ENCODE assay signal across 13 cellular contexts in the genomic region with DNA sequence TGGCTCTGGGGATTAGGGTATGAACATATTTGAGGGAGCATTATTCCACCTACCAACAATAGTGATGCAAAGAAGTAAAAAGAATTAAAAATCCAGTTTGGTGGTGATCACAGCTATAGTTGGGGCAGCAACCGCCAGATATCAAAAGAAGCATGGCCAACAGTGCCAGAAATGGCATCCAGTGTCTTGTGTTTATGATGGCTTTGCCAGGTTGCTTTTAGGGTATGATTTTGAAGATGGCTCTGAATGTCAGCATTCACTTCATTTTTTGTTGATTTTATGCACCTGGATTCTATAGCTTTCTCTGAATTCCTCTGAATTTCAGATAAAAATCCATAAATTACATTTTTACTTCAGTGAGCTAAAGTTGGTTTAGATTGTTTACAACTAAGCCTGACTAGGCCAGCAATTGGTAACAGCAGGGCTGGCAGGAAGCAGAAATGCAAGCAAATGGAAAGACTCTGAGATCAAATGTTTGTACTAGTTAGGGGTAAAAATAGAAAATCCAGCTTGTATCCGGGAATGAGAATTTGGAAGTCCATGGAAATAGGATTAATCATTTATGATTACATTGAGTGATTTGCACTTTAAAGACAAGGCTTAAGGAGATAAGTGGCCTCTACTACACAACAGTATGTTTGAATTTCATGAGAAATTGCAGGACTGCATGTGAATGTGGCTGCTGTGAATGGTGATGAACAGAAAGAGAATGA. TPM values are rescaled to one million over a fixed set of nuclear protein-coding genes. Genes with fewer than 3 reads are reported as not detected.
A peak's percentile ranks its signal among the peaks of the same experiment; 100 is the strongest.
DNase-seq lines count a peak whose midpoint lies in the region; ATAC-seq, FAIRE-seq and TF ChIP-seq lines count a peak whose summit lies in the region.
"Had no signal": no experiment of that assay in that cellular context is flagged by ENCODE, and none has a peak within 500 bp of the region (broad histone marks: within the 10 kb centered on the region; RNA-seq: fewer than 3 reads in every experiment).

No MANE protein-coding gene starts in this region.

- H3K4me2 ChIP-seq in mesenchymal stem cell (ENCODE audit: low read length, poor library complexity, severe bottlenecking) (no peak overlapping the region), HepG2 (ENCODE audit: low read depth, low read length) (no peak overlapping the region)

- no peak for TF ChIP-seq RAD21 in HepG2 (CRISPR knock-in tag; IDR thresholded peaks at IDR 0.05)

- no peak overlapping the region for H4K91ac ChIP-seq in mesenchymal stem cell (ENCODE audit: low read length)

- CTCF ChIA-PET in HepG2 (lab: Yijun Ruan, JAX; ENCODE audit: low intra/inter-chr PET ratio, low total read pairs) = no interaction called here

- peaks cover 3 to 35% of the 10 kb centered on the region in 2 experiments for H3K36me3 ChIP-seq in mesenchymal stem cell (ENCODE audit: control insufficient read depth in 1 of 2, insufficient read depth in 2 of 2, low read depth in 1 of 2, low read length in 2 of 2)
- peaks cover 17 to 27% (median 21%) of the 10 kb centered on the region in 5 donors for H3K36me3 ChIP-seq in subcutaneous abdominal adipose tissue (ENCODE audit: control insufficient read depth in 5 of 5, insufficient read depth in 5 of 5, low read length in 5 of 5)
- H3K36me3 ChIP-seq in HepG2 (replicated peaks in 1 of 2; ENCODE audit: control insufficient read depth in 1 of 2, insufficient read depth in 2 of 2, low read length in 2 of 2) = no peaks in the 10 kb centered on the region

- no peaks in the 10 kb centered on the region for H3K4me1 ChIP-seq in mesenchymal stem cell (ENCODE audit: control insufficient read depth, insufficient read depth, low read depth, low read length)
- peaks cover 0 to 7% (median 3%) of the 10 kb centered on the region in 5 donors for H3K4me1 ChIP-seq in subcutaneous abdominal adipose tissue (ENCODE audit: control insufficient read depth in 5 of 5, insufficient read depth in 5 of 5, low read length in 5 of 5)
- no peaks in the 10 kb centered on the region for H3K4me1 ChIP-seq in HepG2 (ENCODE audit: insufficient read depth, low read length)

- no peak for ATAC-seq in HepG2

- no peak overlapping the region for H2AK5ac ChIP-seq in mesenchymal stem cell (ENCODE audit: low read length, severe bottlenecking)

- in situ Hi-C loops in HepG2 (cut with HindIII; ENCODE audit: extremely low pct_ligation_motif_present, low pct_unique_long_range_greater_than_20kb) = no loop called here

- no peak overlapping the region for H2BK15ac ChIP-seq in mesenchymal stem cell (ENCODE audit: low read depth, poor library complexity, severe bottlenecking)

- H3K18ac ChIP-seq in mesenchymal stem cell (ENCODE audit: low read depth in 1 of 2, low read length in 2 of 2) = peak overlapping the region in 1 of 2 experiments; percentile 34

- H3K27ac ChIP-seq in mesenchymal stem cell (ENCODE audit: low read length, poor library complexity, severe bottlenecking) = peak overlapping the region; percentile 69
- peak overlapping the region; percentile 63 for H3K27ac ChIP-seq in subcutaneous abdominal adipose tissue (ENCODE audit: low read depth, low read length)
- no peak overlapping the region for H3K27ac ChIP-seq in HepG2 (ENCODE audit: extremely low read length, insufficient read depth, low read length)

- H2BK12ac ChIP-seq in mesenchymal stem cell (ENCODE audit: low read length in 2 of 2) = no peak overlapping the region

- FAIRE-seq in HepG2 (lab: Jason Lieb, UNC) = no peak

- no peak overlapping the region for H3K4ac ChIP-seq in mesenchymal stem cell (ENCODE audit: low read depth in 1 of 2, low read length in 2 of 2)

- 50% methylated on average over 2 of the region's 2 CpGs for WGBS in mesenchymal stem cell
- WGBS in HepG2 (ENCODE audit: low lambda C conversion rate) = 35% methylated on average over 2 of the region's 2 CpGs

- DNase-seq in HFF-Myc (ENCODE audit: extremely low read depth, low read depth) (peak; percentile 15), dedifferentiated amniotic fluid mesenchymal stem cell (ENCODE audit: extremely low spot score) (peak; percentile 66), mesenchymal stem cell (peak; percentile 86), posterior cingulate gyrus (no peak), AML-193 (lab: John Stamatoyannopoulos, UW) (no peak), HepG2 (ENCODE audit: low spot score) (no peak), T1000 (lab: John Stamatoyannopoulos, UW) (no peak)
- DNase-seq: activated CD4-positive, alpha-beta T cell treated with anti-CD3 and anti-CD28 coated beads for 1 hour; activated T-cell treated with anti-CD3 and anti-CD28 coated beads, Interleukin-2, amount 50 U/mL, for 1 hour; stimulated activated CD4-positive, alpha-beta T cell treated with anti-CD3 and anti-CD28 coated beads, Interleukin-4, amount 100 ng/mL, for 4 hours; stimulated activated naive CD4-positive, alpha-beta T cell had no signal

- intact Hi-C loops in posterior cingulate gyrus (cut with DNase I) = no loop called here
- intact Hi-C loops in HepG2 (cut with micrococcal nuclease; ENCODE audit: unreplicated experiment) = no loop called here

- H4K20me1 ChIP-seq in HepG2 (ENCODE audit: insufficient read depth, low read length) = no peaks in the 10 kb centered on the region

- POLR2A ChIA-PET in HepG2 (lab: Yijun Ruan, JAX) = no interaction called here

- no peak overlapping the region for H4K8ac ChIP-seq in mesenchymal stem cell (ENCODE audit: low read length)

- no peaks in the 10 kb centered on the region for H3K79me1 ChIP-seq in mesenchymal stem cell (replicated peaks; ENCODE audit: low read length, poor library complexity, severe bottlenecking)

- TF ChIP-seq CTCF in HFF-Myc (IDR thresholded peaks at IDR 0.05; ENCODE audit: low read depth, low read length, missing control alignments) (no peak), HepG2 (CRISPR knock-in tag; IDR thresholded peaks at IDR 0.05) (no peak)

- H3K79me2 ChIP-seq in HepG2 (ENCODE audit: insufficient read depth, low read length) = no peaks in the 10 kb centered on the region

- H3K4me3 ChIP-seq in HFF-Myc (replicated peaks; ENCODE audit: low read depth, low read length) (no peak overlapping the region), mesenchymal stem cell (ENCODE audit: insufficient read depth in 1 of 2, low read depth in 1 of 2, low read length in 2 of 2) (no peak overlapping the region), subcutaneous abdominal adipose tissue (ENCODE audit: low read depth in 1 of 5, low read length in 5 of 5) (no peak overlapping the region), HepG2 (replicated peaks in 1 of 3; ENCODE audit: insufficient read depth in 1 of 3, low read depth in 2 of 3, low read length in 3 of 3) (no peak overlapping the region)

- H2BK5ac ChIP-seq in mesenchymal stem cell (ENCODE audit: low read depth, low read length, poor library complexity, severe bottlenecking) = no peak overlapping the region

- H3K9me3 ChIP-seq in mesenchymal stem cell (ENCODE audit: control insufficient read depth, low read length) (no peaks in the 10 kb centered on the region), subcutaneous abdominal adipose tissue (ENCODE audit: control insufficient read depth in 5 of 5, low read length in 5 of 5) (no peaks in the 10 kb centered on the region), HepG2 (ENCODE audit: low read length) (no peaks in the 10 kb centered on the region)

- H3K23ac ChIP-seq in mesenchymal stem cell (ENCODE audit: low read length in 2 of 2) = no peak overlapping the region

- TF ChIP-seq EP300 in HepG2 (IDR thresholded peaks at IDR 0.05; ENCODE audit: low read depth in 2 of 2, low read length in 2 of 2) (no peak), HepG2 (CRISPR knock-in tag; IDR thresholded peaks at IDR 0.05; ENCODE audit: borderline replicate concordance) (no peak)

- no peak overlapping the region for H3K14ac ChIP-seq in mesenchymal stem cell (ENCODE audit: low read length in 2 of 2)

- H2AFZ ChIP-seq in mesenchymal stem cell (ENCODE audit: low read depth, low read length) (no peak overlapping the region), HepG2 (ENCODE audit: low read length) (no peak overlapping the region)

- no TSS peak for BruUV-seq in HepG2 (replicated peaks; lab: Mats Ljungman, UMichigan)

- TF ChIP-seq POLR2A in HepG2 (IDR thresholded peaks at IDR 0.05; ENCODE audit: insufficient read depth in 1 of 2, low read depth in 2 of 2, low read length in 2 of 2) = no peak

- H2BK120ac ChIP-seq in mesenchymal stem cell (ENCODE audit: low read depth, low read length) = no peak overlapping the region

- no peaks in the 10 kb centered on the region for H3K27me3 ChIP-seq in mesenchymal stem cell (ENCODE audit: control insufficient read depth in 1 of 2, insufficient read depth in 1 of 2, low read length in 2 of 2)
- no peaks in the 10 kb centered on the region for H3K27me3 ChIP-seq in subcutaneous abdominal adipose tissue (ENCODE audit: control insufficient read depth in 5 of 5, insufficient read depth in 4 of 5, low read length in 5 of 5)
- no peaks in the 10 kb centered on the region for H3K27me3 ChIP-seq in HepG2 (ENCODE audit: control insufficient read depth in 1 of 2, insufficient read depth in 2 of 2, low read length in 2 of 2)

- peak overlapping the region; percentile 62 for H3K9ac ChIP-seq in mesenchymal stem cell (ENCODE audit: low read length)
- no peak overlapping the region for H3K9ac ChIP-seq in subcutaneous abdominal adipose tissue (ENCODE audit: low read length in 5 of 5)
- H3K9ac ChIP-seq in HepG2 (ENCODE audit: insufficient read depth, low read depth, low read length) = no peak overlapping the region

RNA-seq across cellular contexts. Expression of gene COL3A1, which starts 40.4 kb away (rescaled TPM):
- 3,787 TPM for polyA plus RNA-seq in mesenchymal stem cell (2013, experiment 1 of 2)
- 4,096 TPM for polyA plus RNA-seq in mesenchymal stem cell (2013, experiment 2 of 2)
- 0.03 and 0.04 TPM in 2 replicates for total RNA-seq in HepG2 (2016; rRNA removed; fragmentation: Illumina TruSeq; extraction: Trizol)
- not detected in 2 replicates for total RNA-seq in HepG2 (2016; cell fraction: cytosol; rRNA removed; fragmentation: Illumina TruSeq; extraction: Trizol; ENCODE audit: low read depth)
- total RNA-seq in HepG2 (2016; cell fraction: insoluble cytoplasmic fraction; rRNA removed; fragmentation: Illumina TruSeq; extraction: Trizol) = 0.04 and 0.07 TPM in 2 replicates
- not detected in 2 replicates for total RNA-seq in HepG2 (2016; cell fraction: membrane; rRNA removed; fragmentation: Illumina TruSeq; extraction: Trizol)
- not detected in 2 replicates for total RNA-seq in HepG2 (2016; cell fraction: nucleus; rRNA removed; fragmentation: Illumina TruSeq; extraction: Trizol)
- polyA plus RNA-seq in HepG2 (2011; rRNA removed) = 0.01 TPM in 1 of 2 replicates, not detected in the other
- not detected in 2 replicates for polyA plus RNA-seq in HepG2 (2011; cell fraction: cytosol; rRNA removed)
- polyA plus RNA-seq in HepG2 (2011; cell fraction: nucleus; rRNA removed) = 0.07 and 0.08 TPM in 2 replicates
- polyA plus RNA-seq in HepG2 (2012) = not detected in 2 replicates
- polyA plus RNA-seq in HepG2 (2016; cell fraction: cytosol; fragmentation: Illumina TruSeq; extraction: Trizol; ENCODE audit: low read depth) = not detected in 2 replicates
- not detected in 2 replicates for polyA plus RNA-seq in HepG2 (2016; cell fraction: insoluble cytoplasmic fraction; fragmentation: Illumina TruSeq; extraction: Trizol; ENCODE audit: low read depth)
- polyA plus RNA-seq in HepG2 (2016; cell fraction: membrane; fragmentation: Illumina TruSeq; extraction: Trizol; ENCODE audit: low read depth) = not detected in 2 replicates
- 0.11 TPM in 1 of 2 replicates, not detected in the other for polyA plus RNA-seq in HepG2 (2016; cell fraction: nucleus; fragmentation: Illumina TruSeq; extraction: Trizol; ENCODE audit: insufficient read depth, low read depth)
- polyA minus RNA-seq in HepG2 (2011; rRNA and poly(A)+ RNA removed; ENCODE audit: low replicate concordance) = 0.02 TPM in 1 of 2 replicates, not detected in the other
- not detected in 2 replicates for polyA minus RNA-seq in HepG2 (2011; cell fraction: cytosol; rRNA and poly(A)+ RNA removed)
- not detected in 2 replicates for polyA minus RNA-seq in HepG2 (2011; cell fraction: nucleus; rRNA and poly(A)+ RNA removed)
- total RNA-seq: HT1080 had no signal

Comparison
In these comparisons a context has a peak if more than half of its experiments do, and no peak if none do; other contexts are left out.
1. DNase-seq: peak in HFF-Myc (single experiment), dedifferentiated amniotic fluid mesenchymal stem cell (single experiment) and mesenchymal stem cell (single experiment); none in posterior cingulate gyrus (0 of 10), AML-193 (0 of 2), HepG2 (single experiment) and T1000 (single experiment).